24 cellular contexts compared by ENCODE assay signal in genomic region chr12:87981495-87981894, GRCh38. TPM values are rescaled to one million over a fixed set of nuclear protein-coding genes. Genes with fewer than 3 reads are reported as not detected.
A peak's percentile ranks its signal among the peaks of the same experiment; 100 is the strongest.
DNase-seq lines count a peak whose midpoint lies in the region; ATAC-seq and TF ChIP-seq lines count a peak whose summit lies in the region.
"Had no signal": no experiment of that assay in that cellular context is flagged by ENCODE, and none has a peak within 500 bp of the region (broad histone marks: within the 10 kb centered on the region; RNA-seq: fewer than 3 reads in every experiment).

No MANE protein-coding gene starts in this region.

- no peak overlapping the region for H3K9ac ChIP-seq in colonic mucosa (ENCODE audit: low read depth in 2 of 2, low read length in 2 of 2)
- H3K9ac ChIP-seq: BLaER1 had no signal

- H3K27me3 Mint-ChIP-seq in effector memory CD8-positive, alpha-beta T cell: peaks cover 0 to 9% of the 10 kb centered on the region in 2 donors
- H3K27me3 Mint-ChIP-seq: IgD-negative memory B cell had no signal

- ATAC-seq in right cardiac atrium (peak; percentile 64 to 88), left ventricle myocardium superior (no peak), GM19397 (IDR thresholded peaks at IDR 0.05; ENCODE audit: unreplicated experiment) (no peak), HG03095 (IDR thresholded peaks at IDR 0.05; ENCODE audit: unreplicated experiment) (no peak)
- ATAC-seq in effector memory CD8-positive, alpha-beta T cell (replicated peaks): no peak
- ATAC-seq: A549, PC-3 had no signal

- H3K27me3 ChIP-seq in right cardiac atrium (ENCODE audit: control insufficient read depth, insufficient read depth): no peaks in the 10 kb centered on the region
- no peaks in the 10 kb centered on the region for H3K27me3 ChIP-seq in colonic mucosa
- H3K27me3 ChIP-seq: BLaER1 had no signal

- no peak overlapping the region for H3K27ac Mint-ChIP-seq in effector memory CD8-positive, alpha-beta T cell
- H3K27ac Mint-ChIP-seq: CD4-positive, alpha-beta memory T cell; IgD-negative memory B cell had no signal

- DNase-seq in right cardiac atrium (peak in 1 of 3 donors; percentile 43), left ventricle myocardium superior (no peak), fibroblast of mammary gland (ENCODE audit: low read depth) (peak; percentile 69), non-pigmented ciliary epithelial cell (ENCODE audit: low read depth) (peak; percentile 36), colonic mucosa (no peak)
- DNase-seq in effector memory CD8-positive, alpha-beta T cell: no peak
- DNase-seq: CD4-positive, alpha-beta memory T cell; DMS153; GDM1; Karpas-422; NCI-H1436; NCI-H1930; NCI-H345; NCI-H524 treated with DMSO at 0.1 percent for 48 hours; PC-3; RPMI8226 had no signal

- TF ChIP-seq CTCF in fibroblast of mammary gland (conservative IDR thresholded peaks at IDR 0.05; ENCODE audit: control insufficient read depth, insufficient read depth, low read depth, low read length): no peak
- no peak for TF ChIP-seq CTCF in colonic mucosa (IDR thresholded peaks at IDR 0.05)

- WGBS in right cardiac atrium: 57% methylated on average over 1 of the region's 1 CpG

- H3K9me3 ChIP-seq in right cardiac atrium (ENCODE audit: control insufficient read depth, low read length): no peaks in the 10 kb centered on the region
- H3K9me3 ChIP-seq in colonic mucosa: no peaks in the 10 kb centered on the region
- H3K9me3 ChIP-seq: A549, BLaER1 had no signal

- H3K4me1 Mint-ChIP-seq in effector memory CD8-positive, alpha-beta T cell (ENCODE audit: low read depth in 2 of 2): no peaks in the 10 kb centered on the region
- H3K4me1 Mint-ChIP-seq: CD4-positive, alpha-beta memory T cell had no signal

- H3K27ac ChIP-seq in right cardiac atrium (ENCODE audit: low read length) (no peak overlapping the region), colonic mucosa (no peak overlapping the region)
- H3K27ac ChIP-seq: A549, BLaER1 had no signal

- H3K9me3 Mint-ChIP-seq in effector memory CD8-positive, alpha-beta T cell: no peaks in the 10 kb centered on the region
- H3K9me3 Mint-ChIP-seq: CD4-positive, alpha-beta memory T cell; IgD-negative memory B cell had no signal

- H3K36me3 ChIP-seq in colonic mucosa: no peaks in the 10 kb centered on the region
- H3K36me3 ChIP-seq: BLaER1 had no signal

- no peaks in the 10 kb centered on the region for H3K36me3 Mint-ChIP-seq in effector memory CD8-positive, alpha-beta T cell (ENCODE audit: insufficient read depth)
- H3K36me3 Mint-ChIP-seq: CD4-positive, alpha-beta memory T cell; IgD-negative memory B cell had no signal

- no peak overlapping the region for H3K4me3 ChIP-seq in right cardiac atrium (ENCODE audit: low read length)
- H3K4me3 ChIP-seq in fibroblast of mammary gland (ENCODE audit: control insufficient read depth, low read depth, low read length): no peak overlapping the region
- H3K4me3 ChIP-seq in colonic mucosa: no peak overlapping the region
- H3K4me3 ChIP-seq: A549, BLaER1 had no signal

- H3K4me1 ChIP-seq in right cardiac atrium (ENCODE audit: control insufficient read depth, insufficient read depth, low read length) (no peaks in the 10 kb centered on the region), colonic mucosa (no peaks in the 10 kb centered on the region)
- H3K4me1 ChIP-seq: A549, BLaER1 had no signal

- no peak overlapping the region for H3K4me3 Mint-ChIP-seq in effector memory CD8-positive, alpha-beta T cell
- H3K4me3 Mint-ChIP-seq: CD4-positive, alpha-beta memory T cell; IgD-negative memory B cell had no signal

- intact Hi-C loops in right cardiac atrium (cut with DNase I): no loop called here
- intact Hi-C loops in left ventricle myocardium superior (cut with micrococcal nuclease): no loop called here
- intact Hi-C loops in colonic mucosa (cut with DNase I): no loop called here

RNA-seq across cellular contexts. Expression of gene C12orf50, which starts 47.7 kb away (rescaled TPM):
- total RNA-seq in right cardiac atrium: under 1 TPM in 2 of 4 donors, not detected in 2; 0.06 to 0.17 TPM
- polyA plus RNA-seq in right cardiac atrium: not detected
- not detected for total RNA-seq in left ventricle myocardium superior
- under 1 TPM in 1 of 2 donors, not detected in 1; 0.05 TPM for total RNA-seq in colonic mucosa
- total RNA-seq: Daoy, H1, MCF 10A, PC-3 had no signal
- polyA plus RNA-seq: CD4-positive, alpha-beta memory T cell; H1; IgD-negative memory B cell had no signal

Comparison
In these comparisons a context has a peak if more than half of its experiments do, and no peak if none do; other contexts are left out.
1. ATAC-seq: peak in right cardiac atrium (2 of 2); none in left ventricle myocardium superior (single experiment), GM19397 (single experiment), effector memory CD8-positive, alpha-beta T cell (single experiment) and HG03095 (single experiment).
2. DNase-seq: peak in fibroblast of mammary gland (single experiment) and non-pigmented ciliary epithelial cell (single experiment); none in left ventricle myocardium superior (single experiment), colonic mucosa (single experiment) and effector memory CD8-positive, alpha-beta T cell (0 of 3).